1 cellular context compared by ENCODE assay signal in genomic region chr4:119212251-119212963, GRCh38.
TF ChIP-seq lines count a peak whose summit lies in the region.

TSS of gene USP53 (plus strand) at chr4:119212713. CDS start at chr4:119239760, 27,047 bp downstream.

TF ChIP-seq in HEK293, 187 proteins besides CTCF, POLR2A, EP300 and RAD21 (continued from another document):
- TF ChIP-seq, protein P1, sequence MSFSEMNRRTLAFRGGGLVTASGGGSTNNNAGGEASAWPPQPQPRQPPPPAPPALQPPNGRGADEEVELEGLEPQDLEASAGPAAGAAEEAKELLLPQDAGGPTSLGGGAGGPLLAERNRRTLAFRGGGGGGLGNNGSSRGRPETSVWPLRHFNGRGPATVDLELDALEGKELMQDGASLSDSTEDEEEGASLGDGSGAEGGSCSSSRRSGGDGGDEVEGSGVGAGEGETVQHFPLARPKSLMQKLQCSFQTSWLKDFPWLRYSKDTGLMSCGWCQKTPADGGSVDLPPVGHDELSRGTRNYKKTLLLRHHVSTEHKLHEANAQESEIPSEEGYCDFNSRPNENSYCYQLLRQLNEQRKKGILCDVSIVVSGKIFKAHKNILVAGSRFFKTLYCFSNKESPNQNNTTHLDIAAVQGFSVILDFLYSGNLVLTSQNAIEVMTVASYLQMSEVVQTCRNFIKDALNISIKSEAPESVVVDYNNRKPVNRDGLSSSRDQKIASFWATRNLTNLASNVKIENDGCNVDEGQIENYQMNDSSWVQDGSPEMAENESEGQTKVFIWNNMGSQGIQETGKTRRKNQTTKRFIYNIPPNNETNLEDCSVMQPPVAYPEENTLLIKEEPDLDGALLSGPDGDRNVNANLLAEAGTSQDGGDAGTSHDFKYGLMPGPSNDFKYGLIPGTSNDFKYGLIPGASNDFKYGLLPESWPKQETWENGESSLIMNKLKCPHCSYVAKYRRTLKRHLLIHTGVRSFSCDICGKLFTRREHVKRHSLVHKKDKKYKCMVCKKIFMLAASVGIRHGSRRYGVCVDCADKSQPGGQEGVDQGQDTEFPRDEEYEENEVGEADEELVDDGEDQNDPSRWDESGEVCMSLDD (tag by site-specific recombination; IDR thresholded peaks at IDR 0.05), result 0 out of 2 replicates have a peak, but pooled peaks have one; percentile 24
- no peak; the same call in 1 of the 2 replicates for TF ChIP-seq ZBTB48 (tag by site-specific recombination; IDR thresholded peaks at IDR 0.05)
- no peak for TF ChIP-seq ZNF19 (tag by site-specific recombination; IDR thresholded peaks at IDR 0.05; ENCODE audit: low read depth)
- peak; percentile 58; the same call in 1 of the 2 replicates for TF ChIP-seq ZIC2 (tag by site-specific recombination; IDR thresholded peaks at IDR 0.05)
- no peak for TF ChIP-seq ZNF311 (tag by site-specific recombination; IDR thresholded peaks at IDR 0.05; ENCODE audit: borderline replicate concordance)
- TF ChIP-seq KLF10 (tag by site-specific recombination; IDR thresholded peaks at IDR 0.05), result no peak
- TF ChIP-seq ZNF37A (tag by site-specific recombination; IDR thresholded peaks at IDR 0.05), result no peak
- TF ChIP-seq ZXDB (tag by site-specific recombination; IDR thresholded peaks at IDR 0.05), result peak; percentile 63; the same call in 1 of the 2 replicates
- TF ChIP-seq ZNF830 (tag by site-specific recombination; IDR thresholded peaks at IDR 0.05; ENCODE audit: low read depth), result no peak
- no peak for TF ChIP-seq ATF2 (tag by site-specific recombination; IDR thresholded peaks at IDR 0.05; ENCODE audit: low read depth)
- no peak for TF ChIP-seq SETDB1 (IDR thresholded peaks at IDR 0.05; ENCODE audit: insufficient read length, low read length)
- 0 out of 2 replicates have a peak, but pooled peaks have one; percentile 47 for TF ChIP-seq ZNF610 (tag by site-specific recombination; IDR thresholded peaks at IDR 0.05; ENCODE audit: borderline replicate concordance)
- TF ChIP-seq GLI2 (tag by site-specific recombination; IDR thresholded peaks at IDR 0.05; ENCODE audit: borderline replicate concordance, low read depth), result no peak
- no peak for TF ChIP-seq ZNF114 (tag by site-specific recombination; IDR thresholded peaks at IDR 0.05)
- TF ChIP-seq ZNF155 (tag by site-specific recombination; IDR thresholded peaks at IDR 0.05), result no peak
- no peak for TF ChIP-seq GLI4 (tag by site-specific recombination; IDR thresholded peaks at IDR 0.05)
- TF ChIP-seq OSR2 (tag by site-specific recombination; IDR thresholded peaks at IDR 0.05), result no peak
- TF ChIP-seq, protein P2, sequence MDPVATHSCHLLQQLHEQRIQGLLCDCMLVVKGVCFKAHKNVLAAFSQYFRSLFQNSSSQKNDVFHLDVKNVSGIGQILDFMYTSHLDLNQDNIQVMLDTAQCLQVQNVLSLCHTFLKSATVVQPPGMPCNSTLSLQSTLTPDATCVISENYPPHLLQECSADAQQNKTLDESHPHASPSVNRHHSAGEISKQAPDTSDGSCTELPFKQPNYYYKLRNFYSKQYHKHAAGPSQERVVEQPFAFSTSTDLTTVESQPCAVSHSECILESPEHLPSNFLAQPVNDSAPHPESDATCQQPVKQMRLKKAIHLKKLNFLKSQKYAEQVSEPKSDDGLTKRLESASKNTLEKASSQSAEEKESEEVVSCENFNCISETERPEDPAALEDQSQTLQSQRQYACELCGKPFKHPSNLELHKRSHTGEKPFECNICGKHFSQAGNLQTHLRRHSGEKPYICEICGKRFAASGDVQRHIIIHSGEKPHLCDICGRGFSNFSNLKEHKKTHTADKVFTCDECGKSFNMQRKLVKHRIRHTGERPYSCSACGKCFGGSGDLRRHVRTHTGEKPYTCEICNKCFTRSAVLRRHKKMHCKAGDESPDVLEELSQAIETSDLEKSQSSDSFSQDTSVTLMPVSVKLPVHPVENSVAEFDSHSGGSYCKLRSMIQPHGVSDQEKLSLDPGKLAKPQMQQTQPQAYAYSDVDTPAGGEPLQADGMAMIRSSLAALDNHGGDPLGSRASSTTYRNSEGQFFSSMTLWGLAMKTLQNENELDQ (tag by site-specific recombination; IDR thresholded peaks at IDR 0.05; ENCODE audit: low read depth), result no peak
